ENCODE assay signal across 20 cellular contexts in the genomic region with DNA sequence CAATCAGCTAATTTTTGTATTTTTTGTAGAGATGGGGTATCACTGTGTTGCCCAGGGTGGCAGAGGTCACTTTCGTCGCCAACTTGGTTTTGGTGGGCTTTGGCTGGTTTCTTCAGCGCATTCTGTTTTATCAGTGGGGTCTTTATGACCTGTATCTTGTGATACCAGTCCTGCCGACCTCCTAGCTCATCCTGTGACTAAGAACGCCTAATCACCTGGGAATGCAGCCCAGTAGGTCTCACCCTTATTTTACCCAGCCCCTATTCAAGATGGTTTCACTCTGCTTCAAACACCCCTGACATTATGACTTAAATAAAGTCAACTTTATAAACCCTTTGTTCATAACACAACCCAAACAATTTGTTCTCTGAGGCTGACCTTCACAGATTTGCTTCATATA. TPM values are rescaled to one million over a fixed set of nuclear protein-coding genes. Genes with fewer than 3 reads are reported as not detected.
DNase-seq lines count a peak whose midpoint lies in the region; FAIRE-seq and TF ChIP-seq lines count a peak whose summit lies in the region.
"Had no signal": no experiment of that assay in that cellular context is flagged by ENCODE, and none has a peak within 500 bp of the region (broad histone marks: within the 10 kb centered on the region; RNA-seq: fewer than 3 reads in every experiment).

No MANE protein-coding gene starts in this region.

- POLR2A ChIA-PET in activated CD4-positive, alpha-beta T cell treated with anti-CD3 and anti-CD28 coated beads, Interleukin-2, amount 10 ng/mL, durations not matched to agents 7 days and 5 days (lab: Charles Lee), result no interaction called here

- peak overlapping the region; percentile 20 for H3K4me3 Mint-ChIP-seq in type B pancreatic cell
- no peak overlapping the region for H3K4me3 Mint-ChIP-seq in activated CD4-positive, alpha-beta T cell treated with anti-CD3 and anti-CD28 coated beads, Interleukin-2, amount 10 ng/mL, durations not matched to agents 7 days and 5 days
- H3K4me3 Mint-ChIP-seq: GM23338 had no signal

- H3K4me3 ChIP-seq in bronchial epithelial cell (ENCODE audit: low read depth, low read length), result no peak overlapping the region
- H3K4me3 ChIP-seq: GM23338 had no signal

- H3K9me3 Mint-ChIP-seq in type B pancreatic cell, result peaks cover 7% of the 10 kb centered on the region
- H3K9me3 Mint-ChIP-seq in activated CD4-positive, alpha-beta T cell treated with anti-CD3 and anti-CD28 coated beads, Interleukin-2, amount 10 ng/mL, durations not matched to agents 7 days and 5 days, result peaks cover 3% of the 10 kb centered on the region

- H3K36me3 ChIP-seq in bronchial epithelial cell (ENCODE audit: control insufficient read depth, insufficient read depth, low read length), result no peaks in the 10 kb centered on the region
- H3K36me3 ChIP-seq: BE2C had no signal

- H3K27ac Mint-ChIP-seq in type B pancreatic cell, result peak overlapping the region; percentile 70
- no peak overlapping the region for H3K27ac Mint-ChIP-seq in activated CD4-positive, alpha-beta T cell treated with anti-CD3 and anti-CD28 coated beads, Interleukin-2, amount 10 ng/mL, durations not matched to agents 7 days and 5 days
- H3K27ac Mint-ChIP-seq: CD8-positive, alpha-beta memory T cell; GM23338 had no signal

- CTCF ChIA-PET in activated CD4-positive, alpha-beta T cell treated with anti-CD3 and anti-CD28 coated beads, Interleukin-2, amount 10 ng/mL, durations not matched to agents 7 days and 5 days (lab: Charles Lee), result interaction anchor here (1.1 kb wide), 1 partner anchor 258 kb away, joined by 3 read pairs; no protein-coding TSS in a partner anchor

- H3K27me3 Mint-ChIP-seq in type B pancreatic cell, result peaks cover 7% of the 10 kb centered on the region
- peaks cover 7% of the 10 kb centered on the region for H3K27me3 Mint-ChIP-seq in activated CD4-positive, alpha-beta T cell treated with anti-CD3 and anti-CD28 coated beads, Interleukin-2, amount 10 ng/mL, durations not matched to agents 7 days and 5 days

- FAIRE-seq in bronchial epithelial cell (lab: Jason Lieb, UNC), result no peak
- FAIRE-seq: A204.1, G401.6, GM12891 had no signal

- H3K4me1 Mint-ChIP-seq in type B pancreatic cell (ENCODE audit: unreplicated experiment), result peaks cover 16% of the 10 kb centered on the region
- peaks cover 18% of the 10 kb centered on the region for H3K4me1 Mint-ChIP-seq in activated CD4-positive, alpha-beta T cell treated with anti-CD3 and anti-CD28 coated beads, Interleukin-2, amount 10 ng/mL, durations not matched to agents 7 days and 5 days
- H3K4me1 Mint-ChIP-seq: GM23338 had no signal

- TF ChIP-seq CTCF in bronchial epithelial cell (IDR thresholded peaks at IDR 0.05; ENCODE audit: insufficient read depth, low read length, severe bottlenecking), result no peak
- TF ChIP-seq CTCF in type B pancreatic cell (conservative IDR thresholded peaks at IDR 0.05), result no peak

- peaks cover 5% of the 10 kb centered on the region for H3K36me3 Mint-ChIP-seq in type B pancreatic cell
- H3K36me3 Mint-ChIP-seq in activated CD4-positive, alpha-beta T cell treated with anti-CD3 and anti-CD28 coated beads, Interleukin-2, amount 10 ng/mL, durations not matched to agents 7 days and 5 days (ENCODE audit: low read depth), result peaks cover 3% of the 10 kb centered on the region
- H3K36me3 Mint-ChIP-seq: CD4-positive, CD25-positive, alpha-beta regulatory T cell had no signal

- no peaks in the 10 kb centered on the region for H3K27me3 ChIP-seq in bronchial epithelial cell (ENCODE audit: control insufficient read depth, insufficient read depth, low read length)
- H3K27me3 ChIP-seq: BE2C had no signal

- peak; percentile 42 for DNase-seq in bronchial epithelial cell (ENCODE audit: low read depth)
- peak; percentile 54 for DNase-seq in islet precursor cell
- peak; percentile 35 for DNase-seq in mesenteric fat pad (ENCODE audit: low spot score)
- no peak for DNase-seq in type B pancreatic cell (ENCODE audit: extremely low spot score, unreplicated experiment)
- DNase-seq in activated CD4-positive, alpha-beta T cell treated with anti-CD3 and anti-CD28 coated beads, Interleukin-2, amount 10 ng/mL, durations not matched to agents 7 days and 5 days, result no peak
- DNase-seq in NCI-H526 (lab: John Stamatoyannopoulos, UW), result no peak
- no peak for DNase-seq in HCEC 1CT
- DNase-seq: ACHN; BE2C; C1 segment of cervical spinal cord; CD4-positive, CD25-positive, alpha-beta regulatory T cell; COR-L47; DMS 273 treated with DMSO at 0.1 percent for 48 hours; EL had no signal

RNA-seq across cellular contexts. Expression of a gene that starts 3.0 kb away (rescaled TPM):
- total RNA-seq in bronchial epithelial cell (0.13 TPM in 1 of 2 replicates, not detected in the other), mesenteric fat pad (not detected), type B pancreatic cell (ENCODE audit: low replicate concordance) (1.4 and 1.8 TPM in 2 replicates)
- total RNA-seq in activated CD4-positive, alpha-beta T cell treated with anti-CD3 and anti-CD28 coated beads, Interleukin-2, amount 10 ng/mL, durations not matched to agents 7 days and 5 days, result under 1 TPM; 0.12 to 0.52 TPM
- total RNA-seq: CD4-positive, CD25-positive, alpha-beta regulatory T cell; H7 had no signal

RNA-seq across cellular contexts. Expression of a gene that starts 8.7 kb away (rescaled TPM):
- total RNA-seq in bronchial epithelial cell, result 1.6 and 4.1 TPM in 2 replicates
- 3.0 TPM for total RNA-seq in mesenteric fat pad
- total RNA-seq in type B pancreatic cell (ENCODE audit: low replicate concordance), result 11.2 and 20.7 TPM in 2 replicates
- total RNA-seq in activated CD4-positive, alpha-beta T cell treated with anti-CD3 and anti-CD28 coated beads, Interleukin-2, amount 10 ng/mL, durations not matched to agents 7 days and 5 days, result 1 to 10 TPM; 3.5 to 3.6 TPM

RNA-seq across cellular contexts. Expression of a gene that starts 20.3 kb away (rescaled TPM):
- total RNA-seq in bronchial epithelial cell (5.5 and 8.8 TPM in 2 replicates), mesenteric fat pad (3.5 TPM), type B pancreatic cell (ENCODE audit: low replicate concordance) (8.9 and 11.9 TPM in 2 replicates)
- under 1 TPM; 0.10 to 0.33 TPM for total RNA-seq in activated CD4-positive, alpha-beta T cell treated with anti-CD3 and anti-CD28 coated beads, Interleukin-2, amount 10 ng/mL, durations not matched to agents 7 days and 5 days
- total RNA-seq: H7 had no signal

Comparison
In these comparisons a context has a peak if more than half of its experiments do, and no peak if none do; other contexts are left out.
1. DNase-seq: peak in bronchial epithelial cell (single experiment), islet precursor cell (single experiment) and mesenteric fat pad (single experiment); none in type B pancreatic cell (single experiment), activated CD4-positive, alpha-beta T cell treated with anti-CD3 and anti-CD28 coated beads, Interleukin-2, amount 10 ng/mL, durations not matched to agents 7 days and 5 days (single experiment), NCI-H526 (0 of 2) and HCEC 1CT (single experiment).